17 cellular contexts compared by ENCODE assay signal in the genomic region with DNA sequence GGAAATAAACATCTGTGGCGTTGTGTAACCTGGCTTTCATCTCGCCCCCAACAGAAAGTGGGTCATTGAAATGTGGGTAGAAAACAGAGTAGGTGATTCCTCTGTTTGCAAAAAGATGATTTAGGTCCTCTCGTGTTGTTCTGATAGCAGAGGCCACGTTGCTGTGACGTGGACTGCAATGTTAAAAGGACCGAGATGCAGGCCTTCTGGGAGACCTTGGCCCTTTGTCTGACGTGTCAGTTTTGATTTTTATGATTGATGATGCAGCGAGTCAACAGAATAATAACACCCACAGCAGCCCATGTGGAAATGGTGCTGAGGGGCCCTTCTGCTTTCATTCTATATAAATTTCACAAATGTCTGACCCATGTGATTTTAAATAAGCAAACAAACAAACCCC.
A peak's percentile ranks its signal among the peaks of the same experiment; 100 is the strongest.
DNase-seq lines count a peak whose midpoint lies in the region; ATAC-seq and TF ChIP-seq lines count a peak whose summit lies in the region.
"Had no signal": no experiment of that assay in that cellular context is flagged by ENCODE, and none has a peak within 500 bp of the region (broad histone marks: within the 10 kb centered on the region; RNA-seq: fewer than 3 reads in every experiment).

No MANE protein-coding gene starts in this region.

- H2AFZ ChIP-seq in Karpas-422 (ENCODE audit: low read length), result 0 out of 2 replicates have a peak overlapping the region, but pooled peaks have one; percentile 2

- H3K4me1 Mint-ChIP-seq in T-helper 17 cell, result peaks cover 5% of the 10 kb centered on the region
- H3K4me1 Mint-ChIP-seq: IgD-negative memory B cell had no signal

- no peak for TF ChIP-seq EP300 in esophagus muscularis mucosa (IDR thresholded peaks at IDR 0.05)
- TF ChIP-seq EP300 in tibial nerve (IDR thresholded peaks at IDR 0.05), result no peak

- H4K20me1 ChIP-seq in BLaER1 treated with 17β-estradiol and CSF1 and Interleukin-3, amounts not matched to agents 10 nM and 100 nM, result no peaks in the 10 kb centered on the region
- H4K20me1 ChIP-seq in Karpas-422 (ENCODE audit: insufficient read depth, low read depth, low read length), result no peaks in the 10 kb centered on the region

- WGBS in esophagus muscularis mucosa, result 82% methylated on average over 8 of the region's 8 CpGs
- WGBS in tibial nerve, 2 donors, result 49 to 60% methylated on average over 8 of the region's 8 CpGs

- peaks cover 28% of the 10 kb centered on the region for H3K27me3 Mint-ChIP-seq in T-helper 17 cell
- H3K27me3 Mint-ChIP-seq: CD4-positive, CD25-positive, alpha-beta regulatory T cell had no signal

- no peak for TF ChIP-seq POLR2A in esophagus muscularis mucosa (IDR thresholded peaks at IDR 0.05; ENCODE audit: low read depth)
- TF ChIP-seq POLR2A in tibial nerve (IDR thresholded peaks at IDR 0.05), result no peak
- TF ChIP-seq POLR2A in erythroblast (IDR thresholded peaks at IDR 0.05; ENCODE audit: low read length), result no peak

- no peak overlapping the region for H3K27ac Mint-ChIP-seq in T-helper 17 cell
- H3K27ac Mint-ChIP-seq: CD4-positive, CD25-positive, alpha-beta regulatory T cell; HFFc6; IgD-negative memory B cell had no signal

- peak overlapping the region; percentile 21 to 84 (median 59); a peak in 21 of 22 replicates for H3K4me2 ChIP-seq in BLaER1 treated with 17β-estradiol and CSF1 and Interleukin-3, amounts not matched to agents 10 nM and 100 nM
- no peak overlapping the region for H3K4me2 ChIP-seq in Karpas-422 (ENCODE audit: low read depth, low read length, poor library complexity, severe bottlenecking)
- H3K4me2 ChIP-seq: A549 had no signal

- no peak overlapping the region for H3K4me3 ChIP-seq in BLaER1 treated with 17β-estradiol and CSF1 and Interleukin-3, amounts not matched to agents 10 nM and 100 nM
- H3K4me3 ChIP-seq in Karpas-422 (ENCODE audit: low read length) (no peak overlapping the region), esophagus muscularis mucosa (no peak overlapping the region), tibial nerve (no peak overlapping the region)
- H3K4me3 ChIP-seq: A549 had no signal

- no peaks in the 10 kb centered on the region for H3K36me3 ChIP-seq in BLaER1 treated with 17β-estradiol and CSF1 and Interleukin-3, amounts not matched to agents 10 nM and 100 nM
- H3K36me3 ChIP-seq in Karpas-422 (ENCODE audit: insufficient read depth, low read length) (no peaks in the 10 kb centered on the region), esophagus muscularis mucosa (no peaks in the 10 kb centered on the region), tibial nerve (no peaks in the 10 kb centered on the region)
- H3K36me3 ChIP-seq: BE2C had no signal

- no peaks in the 10 kb centered on the region for H3K36me3 Mint-ChIP-seq in T-helper 17 cell (ENCODE audit: low read depth)
- H3K36me3 Mint-ChIP-seq: CD4-positive, CD25-positive, alpha-beta regulatory T cell; IgD-negative memory B cell had no signal

- TF ChIP-seq CTCF in esophagus muscularis mucosa (IDR thresholded peaks at IDR 0.05) (no peak), tibial nerve (IDR thresholded peaks at IDR 0.05) (no peak)

- H3K9me3 ChIP-seq in BLaER1 treated with 17β-estradiol and CSF1 and Interleukin-3, amounts not matched to agents 10 nM and 100 nM (replicated peaks in 1 of 11), result no peaks in the 10 kb centered on the region
- H3K9me3 ChIP-seq in Karpas-422 (ENCODE audit: low read length), result no peaks in the 10 kb centered on the region
- H3K9me3 ChIP-seq in T-helper 17 cell (ENCODE audit: control insufficient read depth, low read length, poor library complexity, severe bottlenecking), result no peaks in the 10 kb centered on the region
- no peaks in the 10 kb centered on the region for H3K9me3 ChIP-seq in esophagus muscularis mucosa
- H3K9me3 ChIP-seq in tibial nerve, result no peaks in the 10 kb centered on the region
- H3K9me3 ChIP-seq: A549, BE2C had no signal

- no peaks in the 10 kb centered on the region for H3K79me2 ChIP-seq in Karpas-422 (ENCODE audit: low read length)

- H3K9ac ChIP-seq in BLaER1 treated with 17β-estradiol and CSF1 and Interleukin-3, amounts not matched to agents 10 nM and 100 nM, result no peak overlapping the region; a peak in 1 of 22 replicates
- no peak overlapping the region for H3K9ac ChIP-seq in Karpas-422 (ENCODE audit: low read length)

- ATAC-seq in T-helper 17 cell, result peak; percentile 32
- ATAC-seq in HG03520 (IDR thresholded peaks at IDR 0.05; ENCODE audit: unreplicated experiment), result no peak
- ATAC-seq: A549 had no signal

- peaks cover 21 to 60% (median 49%) of the 10 kb centered on the region in 10 experiments; a peak in 19 of 20 replicates for H3K4me1 ChIP-seq in BLaER1 treated with 17β-estradiol and CSF1 and Interleukin-3, amounts not matched to agents 10 nM and 100 nM
- H3K4me1 ChIP-seq in Karpas-422 (ENCODE audit: low read length) (peaks cover 5% of the 10 kb centered on the region; the same call in 1 of the 2 replicates), esophagus muscularis mucosa (peaks cover 4 to 15% (median 11%) of the 10 kb centered on the region in 4 donors), tibial nerve (peaks cover 0 to 11% (median 0%) of the 10 kb centered on the region in 4 donors)
- H3K4me1 ChIP-seq: A549, BE2C had no signal

- intact Hi-C loops in esophagus muscularis mucosa (cut with DNase I), result no loop called here

- DNase-seq in Karpas-422 (no peak), T-helper 17 cell (no peak), esophagus muscularis mucosa (ENCODE audit: extremely low spot score) (peak; percentile 39), NCI-H2196 (lab: John Stamatoyannopoulos, UW; ENCODE audit: unreplicated experiment) (no peak), tibial nerve (ENCODE audit: low spot score in 2 of 2) (no peak), erythroblast (lab: John Stamatoyannopoulos, UW) (no peak)
- DNase-seq: BE2C; CD4-positive, CD25-positive, alpha-beta regulatory T cell; DMS53; GF-D8; HCEC 1CT; HFFc6 had no signal

- no peaks in the 10 kb centered on the region for H3K27me3 ChIP-seq in BLaER1 treated with 17β-estradiol and CSF1 and Interleukin-3, amounts not matched to agents 10 nM and 100 nM
- H3K27me3 ChIP-seq in Karpas-422 (ENCODE audit: low read length) (no peaks in the 10 kb centered on the region), esophagus muscularis mucosa (no peaks in the 10 kb centered on the region), tibial nerve (no peaks in the 10 kb centered on the region)
- H3K27me3 ChIP-seq: BE2C had no signal

- H3K9me2 ChIP-seq in Karpas-422 (replicated peaks; ENCODE audit: insufficient read depth, low read length), result no peaks in the 10 kb centered on the region

- H3K27ac ChIP-seq in BLaER1 treated with 17β-estradiol and CSF1 and Interleukin-3, amounts not matched to agents 10 nM and 100 nM, result no peak overlapping the region; a peak in 1 of 22 replicates
- no peak overlapping the region for H3K27ac ChIP-seq in Karpas-422 (ENCODE audit: low read length)
- H3K27ac ChIP-seq in esophagus muscularis mucosa (replicated peaks in 1 of 4), result no peak overlapping the region
- no peak overlapping the region for H3K27ac ChIP-seq in tibial nerve
- H3K27ac ChIP-seq: A549, HL-60 had no signal

- H3K4me3 Mint-ChIP-seq in T-helper 17 cell, result no peak overlapping the region
- H3K4me3 Mint-ChIP-seq: CD4-positive, CD25-positive, alpha-beta regulatory T cell; HFFc6; IgD-negative memory B cell had no signal
